ENCODE assay signal across 1 cellular context in genomic region chr11:78138281-78138680, GRCh38.
TF ChIP-seq lines count a peak whose summit lies in the region.

No MANE protein-coding gene starts in this region.

TF ChIP-seq in HCT116, 20 proteins besides CTCF, POLR2A, EP300 and RAD21 (continued from another document):
- TF ChIP-seq, protein P1, sequence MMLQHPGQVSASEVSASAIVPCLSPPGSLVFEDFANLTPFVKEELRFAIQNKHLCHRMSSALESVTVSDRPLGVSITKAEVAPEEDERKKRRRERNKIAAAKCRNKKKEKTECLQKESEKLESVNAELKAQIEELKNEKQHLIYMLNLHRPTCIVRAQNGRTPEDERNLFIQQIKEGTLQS (IDR thresholded peaks at IDR 0.05): no peak
- TF ChIP-seq ZBTB33 (IDR thresholded peaks at IDR 0.05; ENCODE audit: extremely low read depth, insufficient replicate concordance, low read length): no peak
- no peak for TF ChIP-seq EZH2 (IDR thresholded peaks at IDR 0.05)
- no peak for TF ChIP-seq JUND (IDR thresholded peaks at IDR 0.05)
- TF ChIP-seq, protein P2, sequence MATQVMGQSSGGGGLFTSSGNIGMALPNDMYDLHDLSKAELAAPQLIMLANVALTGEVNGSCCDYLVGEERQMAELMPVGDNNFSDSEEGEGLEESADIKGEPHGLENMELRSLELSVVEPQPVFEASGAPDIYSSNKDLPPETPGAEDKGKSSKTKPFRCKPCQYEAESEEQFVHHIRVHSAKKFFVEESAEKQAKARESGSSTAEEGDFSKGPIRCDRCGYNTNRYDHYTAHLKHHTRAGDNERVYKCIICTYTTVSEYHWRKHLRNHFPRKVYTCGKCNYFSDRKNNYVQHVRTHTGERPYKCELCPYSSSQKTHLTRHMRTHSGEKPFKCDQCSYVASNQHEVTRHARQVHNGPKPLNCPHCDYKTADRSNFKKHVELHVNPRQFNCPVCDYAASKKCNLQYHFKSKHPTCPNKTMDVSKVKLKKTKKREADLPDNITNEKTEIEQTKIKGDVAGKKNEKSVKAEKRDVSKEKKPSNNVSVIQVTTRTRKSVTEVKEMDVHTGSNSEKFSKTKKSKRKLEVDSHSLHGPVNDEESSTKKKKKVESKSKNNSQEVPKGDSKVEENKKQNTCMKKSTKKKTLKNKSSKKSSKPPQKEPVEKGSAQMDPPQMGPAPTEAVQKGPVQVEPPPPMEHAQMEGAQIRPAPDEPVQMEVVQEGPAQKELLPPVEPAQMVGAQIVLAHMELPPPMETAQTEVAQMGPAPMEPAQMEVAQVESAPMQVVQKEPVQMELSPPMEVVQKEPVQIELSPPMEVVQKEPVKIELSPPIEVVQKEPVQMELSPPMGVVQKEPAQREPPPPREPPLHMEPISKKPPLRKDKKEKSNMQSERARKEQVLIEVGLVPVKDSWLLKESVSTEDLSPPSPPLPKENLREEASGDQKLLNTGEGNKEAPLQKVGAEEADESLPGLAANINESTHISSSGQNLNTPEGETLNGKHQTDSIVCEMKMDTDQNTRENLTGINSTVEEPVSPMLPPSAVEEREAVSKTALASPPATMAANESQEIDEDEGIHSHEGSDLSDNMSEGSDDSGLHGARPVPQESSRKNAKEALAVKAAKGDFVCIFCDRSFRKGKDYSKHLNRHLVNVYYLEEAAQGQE (IDR thresholded peaks at IDR 0.05; ENCODE audit: low read depth): no peak
